Comparison of ENCODE assay signal across 15 cellular contexts in genomic region chr17:18005496-18005895, GRCh38. TPM values are rescaled to one million over a fixed set of nuclear protein-coding genes. Genes with fewer than 3 reads are reported as not detected.
"Had no signal": no experiment of that assay in that cellular context is flagged by ENCODE, and none has a peak within 500 bp of the region (broad histone marks: within the 10 kb centered on the region; RNA-seq: fewer than 3 reads in every experiment).

No MANE protein-coding gene starts in this region.

- H3K4me3 Mint-ChIP-seq: activated B cell treated with CpG ODN at 0.5 μM for 24 hours; activated CD4-positive, alpha-beta T cell treated with anti-CD3 and anti-CD28 coated beads, Interleukin-2, amount 10 ng/mL, durations not matched to agents 24 days and 14 days; activated naive CD4-positive, alpha-beta T cell treated with anti-CD3 and anti-CD28 coated beads, Interleukin-2, amount 10 ng/mL, durations not matched to agents 7 days and 5 days; nephron had no signal

- H3K9me3 ChIP-seq: adrenal gland, spleen, uterus had no signal

- H3K9me3 Mint-ChIP-seq: activated B cell treated with CpG ODN at 0.5 μM for 24 hours; activated CD4-positive, alpha-beta T cell treated with anti-CD3 and anti-CD28 coated beads, Interleukin-2, amount 10 ng/mL, durations not matched to agents 24 days and 14 days; activated naive CD4-positive, alpha-beta T cell treated with anti-CD3 and anti-CD28 coated beads, Interleukin-2, amount 10 ng/mL, durations not matched to agents 7 days and 5 days; activated T-helper 2 cell treated with anti-CD3 and anti-CD28 coated beads, Interferon-gamma antibody, Interleukin-2, Interleukin-4, amounts not matched to agents 10 μg/mL and 5 μg/mL and 100 μg/mL, durations not matched to agents 14 hours and 24 hours and 36 hours; nephron had no signal

- DNase-seq: activated B cell treated with CpG ODN at 0.5 μM for 24 hours; activated CD4-positive, alpha-beta T cell treated with anti-CD3 and anti-CD28 coated beads, Interleukin-2, amount 10 ng/mL, durations not matched to agents 24 days and 14 days; activated naive CD4-positive, alpha-beta T cell treated with anti-CD3 and anti-CD28 coated beads, Interleukin-2, amount 10 ng/mL, durations not matched to agents 7 days and 5 days; adrenal gland; dorsolateral prefrontal cortex; spleen; stimulated activated CD4-positive, alpha-beta T cell treated with anti-CD3 and anti-CD28 coated beads, Interleukin-1b, Interleukin-23, amount 100 ng/mL, for 48 hours; uterus had no signal

- H3K27me3 ChIP-seq: adrenal gland, dorsolateral prefrontal cortex, hepatocyte, spleen, uterus had no signal

- H3K4me3 ChIP-seq: adrenal gland, dorsolateral prefrontal cortex, hepatocyte, spleen, uterus had no signal

- H3K27ac ChIP-seq: adrenal gland, dorsolateral prefrontal cortex, hepatocyte, spleen, uterus had no signal

- H3K36me3 ChIP-seq: adrenal gland, uterus had no signal

- H3K79me2 ChIP-seq: hepatocyte had no signal

- H3K4me2 ChIP-seq: hepatocyte had no signal

- FAIRE-seq: endometrium, TTC549 had no signal

- H3K27ac Mint-ChIP-seq: activated B cell treated with CpG ODN at 0.5 μM for 24 hours; activated CD4-positive, alpha-beta T cell treated with anti-CD3 and anti-CD28 coated beads, Interleukin-2, amount 10 ng/mL, durations not matched to agents 24 days and 14 days; activated naive CD4-positive, alpha-beta T cell treated with anti-CD3 and anti-CD28 coated beads, Interleukin-2, amount 10 ng/mL, durations not matched to agents 7 days and 5 days; activated T-helper 2 cell treated with anti-CD3 and anti-CD28 coated beads, Interferon-gamma antibody, Interleukin-2, Interleukin-4, amounts not matched to agents 10 μg/mL and 5 μg/mL and 100 μg/mL, durations not matched to agents 14 hours and 24 hours and 36 hours; nephron had no signal

- H3K4me1 ChIP-seq: adrenal gland, spleen, uterus had no signal

- ATAC-seq: sciatic nerve had no signal

- H3K4me1 Mint-ChIP-seq: activated naive CD4-positive, alpha-beta T cell treated with anti-CD3 and anti-CD28 coated beads, Interleukin-2, amount 10 ng/mL, durations not matched to agents 7 days and 5 days; nephron had no signal

- H2AFZ ChIP-seq: hepatocyte had no signal

RNA-seq across cellular contexts. Expression of gene DRC3, which starts 32.8 kb away (rescaled TPM):
- total RNA-seq: activated B cell treated with CpG ODN at 0.5 μM for 24 hours; activated T-helper 2 cell treated with anti-CD3 and anti-CD28 coated beads, Interferon-gamma antibody, Interleukin-2, Interleukin-4, amounts not matched to agents 10 μg/mL and 5 μg/mL and 100 μg/mL, durations not matched to agents 14 hours and 24 hours and 36 hours; T-helper 2 cell treated with Interferon-gamma antibody and Interleukin-4, amounts not matched to agents 100 ng/mL and 5 ng/mL, for 36 hours had no signal
